Comparison of ENCODE assay signal across 12 cellular contexts in genomic region chr11:94526645-94527438, GRCh38. TPM values are rescaled to one million over a fixed set of nuclear protein-coding genes. Genes with fewer than 3 reads are reported as not detected.
DNase-seq lines count a peak whose midpoint lies in the region; ATAC-seq and TF ChIP-seq lines count a peak whose summit lies in the region.
"Had no signal": no experiment of that assay in that cellular context is flagged by ENCODE, and none has a peak within 500 bp of the region (broad histone marks: within the 10 kb centered on the region; RNA-seq: fewer than 3 reads in every experiment).

No MANE protein-coding gene starts in this region.

- H3K4me3 ChIP-seq in A673 (ENCODE audit: low read depth, low read length, poor library complexity, severe bottlenecking), result no peak overlapping the region
- H3K4me3 ChIP-seq in dorsolateral prefrontal cortex, result no peak overlapping the region

- BruUV-seq in A673 (replicated peaks; lab: Mats Ljungman, UMichigan), result no TSS peak

- H3K4me1 ChIP-seq in A673 (ENCODE audit: insufficient read depth, low read length, poor library complexity, severe bottlenecking), result no peaks in the 10 kb centered on the region

- H3K27me3 ChIP-seq in A673 (replicated peaks; ENCODE audit: insufficient read depth, low read depth, low read length, poor library complexity) (no peaks in the 10 kb centered on the region), dorsolateral prefrontal cortex (no peaks in the 10 kb centered on the region)

- no peak overlapping the region for H3K4me3 Mint-ChIP-seq in chondrocyte (ENCODE audit: unreplicated experiment)
- H3K4me3 Mint-ChIP-seq: T-helper 1 cell treated with Interleukin-12 subunit alpha and Interleukin-12 subunit beta and Interleukin-4 antibody, amounts not matched to agents 30 μg/mL and 1 μg/mL, for 36 hours had no signal

- H3K27ac Mint-ChIP-seq in chondrocyte (ENCODE audit: unreplicated experiment), result peak overlapping the region; percentile 25
- H3K27ac Mint-ChIP-seq: T-helper 1 cell treated with Interleukin-12 subunit alpha and Interleukin-12 subunit beta and Interleukin-4 antibody, amounts not matched to agents 30 μg/mL and 1 μg/mL, for 36 hours had no signal

- CTCF ChIA-PET in A673 (lab: Charles Lee), result no interaction called here

- H3K36me3 Mint-ChIP-seq in chondrocyte (ENCODE audit: low read depth), result no peaks in the 10 kb centered on the region

- DNase-seq in A673 (ENCODE audit: low spot score), result peak; percentile 17
- peak; percentile 64 for DNase-seq in KBM-7
- no peak for DNase-seq in chondrocyte (ENCODE audit: low spot score)
- DNase-seq in dorsolateral prefrontal cortex, result no peak
- DNase-seq in stimulated activated CD4-positive, alpha-beta T cell treated with anti-CD3 and anti-CD28 coated beads, Interleukin-2, amount 100 ng/mL, for 24 hours, result no peak
- DNase-seq: islet precursor cell, mesendoderm, NCI-H187 had no signal

- no peak for ATAC-seq in GM18870 (IDR thresholded peaks at IDR 0.05; ENCODE audit: unreplicated experiment)

- POLR2A ChIA-PET in A673 (lab: Charles Lee; ENCODE audit: low non-redundant PET), result no interaction called here

- intact Hi-C loops in A673 (cut with micrococcal nuclease; ENCODE audit: unreplicated experiment), result no loop called here
- intact Hi-C loops in dorsolateral prefrontal cortex (cut with DNase I), result loop anchor here (10.0 kb wide), 2 partner anchors 78 to 618 kb away; no protein-coding TSS in a partner anchor

- no peaks in the 10 kb centered on the region for H3K27me3 Mint-ChIP-seq in chondrocyte (ENCODE audit: low read depth)

- H3K9me3 ChIP-seq in A673 (ENCODE audit: low read depth, low read length, poor library complexity, severe bottlenecking), result no peaks in the 10 kb centered on the region

- H3K36me3 ChIP-seq in A673 (ENCODE audit: insufficient read depth, low read length, poor library complexity, severe bottlenecking), result no peaks in the 10 kb centered on the region

- H3K9me3 Mint-ChIP-seq in chondrocyte (ENCODE audit: low read depth), result peaks cover 5% of the 10 kb centered on the region
- H3K9me3 Mint-ChIP-seq: T-helper 1 cell treated with Interleukin-12 subunit alpha and Interleukin-12 subunit beta and Interleukin-4 antibody, amounts not matched to agents 30 μg/mL and 1 μg/mL, for 36 hours had no signal

- TF ChIP-seq CTCF in A673 (conservative IDR thresholded peaks at IDR 0.05; ENCODE audit: low read depth, low read length), result no peak
- no peak for TF ChIP-seq CTCF in chondrocyte (IDR thresholded peaks at IDR 0.05)
- no peak for TF ChIP-seq CTCF in dorsolateral prefrontal cortex (IDR thresholded peaks at IDR 0.05 in 54 of 56, conservative IDR thresholded peaks at IDR 0.05 in 2 of 56; ENCODE audit: low read depth in 1 of 56, partially characterized antibody in 56 of 56)

- H3K4me1 Mint-ChIP-seq in chondrocyte (ENCODE audit: low read depth), result peaks cover 37% of the 10 kb centered on the region

- no peak overlapping the region for H3K27ac ChIP-seq in A673 (ENCODE audit: low read depth, low read length, poor library complexity, severe bottlenecking)
- H3K27ac ChIP-seq in dorsolateral prefrontal cortex, result no peak overlapping the region

- in situ Hi-C loops in KBM-7 (cut with MboI; ENCODE audit: low pct_unique_long_range_greater_than_20kb, low sequenced_read_pairs), result no loop called here

RNA-seq across cellular contexts. Expression of gene C11orf97, which starts 14.6 kb away (rescaled TPM):
- not detected in 2 replicates for total RNA-seq in A673 (2021)
- total RNA-seq in chondrocyte, result not detected in 3 replicates
- 1 to 10 TPM in 48 of 120 experiments, under 1 TPM in 23, not detected in 49; 0.66 to 4.0 (median 1.3) TPM for total RNA-seq in dorsolateral prefrontal cortex
- total RNA-seq: endothelial cell of umbilical vein, RPMI7951 had no signal

RNA-seq across cellular contexts. Expression of gene FUT4, which starts 16.9 kb away (rescaled TPM):
- total RNA-seq in A673 (2021) (6.8 and 7.7 TPM in 2 replicates), chondrocyte (4.6 to 8.6 TPM (median 7.7 TPM) in 3 replicates), dorsolateral prefrontal cortex (1 to 10 TPM; 2.2 to 6.7 (median 4.1) TPM)

RNA-seq across cellular contexts. Expression of gene ANKRD49, which starts 33.1 kb away (rescaled TPM):
- total RNA-seq in A673 (2021), result 14.6 and 15.5 TPM in 2 replicates
- total RNA-seq in chondrocyte, result 8.6 to 11.2 TPM (median 8.9 TPM) in 3 replicates
- total RNA-seq in dorsolateral prefrontal cortex, result 10 to 100 TPM in 106 of 120 experiments, 1 to 10 TPM in 14; 7.4 to 21.0 (median 13.1) TPM

RNA-seq across cellular contexts. Expression of gene MRE11, which starts 33.2 kb away (rescaled TPM):
- total RNA-seq in A673 (2021) (42.6 and 44.7 TPM in 2 replicates), chondrocyte (13.7 to 21.7 TPM (median 15.5 TPM) in 3 replicates), dorsolateral prefrontal cortex (10 to 100 TPM; 11.0 to 29.5 (median 19.0) TPM)

RNA-seq across cellular contexts. Expression of gene PIWIL4, which starts 40.3 kb away (rescaled TPM):
- total RNA-seq in A673 (2021) (1.6 and 2.5 TPM in 2 replicates), chondrocyte (2.4 to 2.6 TPM (median 2.5 TPM) in 3 replicates), dorsolateral prefrontal cortex (10 to 100 TPM in 1 of 120 experiments, 1 to 10 TPM in 119; 1.9 to 10.5 (median 4.5) TPM)

Comparison
In these comparisons a context has a peak if more than half of its experiments do, and no peak if none do; other contexts are left out.
1. DNase-seq: peak in A673 (single experiment) and KBM-7 (single experiment); none in chondrocyte (single experiment), dorsolateral prefrontal cortex (0 of 10) and stimulated activated CD4-positive, alpha-beta T cell treated with anti-CD3 and anti-CD28 coated beads, Interleukin-2, amount 100 ng/mL, for 24 hours (0 of 2).